In the genomic region with DNA sequence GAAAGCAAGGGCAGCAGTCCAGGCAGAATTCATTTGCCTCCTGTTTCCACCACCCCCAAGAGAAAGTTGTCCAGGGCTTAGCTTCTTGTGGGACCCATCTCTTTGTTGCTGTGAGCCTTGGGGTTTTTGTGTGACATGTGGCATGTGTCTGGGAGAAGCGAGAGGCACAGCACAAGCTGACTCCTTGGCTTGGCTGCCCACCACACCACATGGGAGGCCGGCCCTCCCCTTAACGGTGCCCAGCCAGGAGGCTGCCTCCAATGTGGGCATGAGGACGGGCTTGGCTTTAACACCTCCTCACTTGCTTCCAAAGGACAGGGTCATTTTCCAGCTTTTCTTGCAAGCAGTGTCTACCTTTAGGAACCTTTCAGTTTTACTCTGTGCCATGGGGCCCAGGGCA, we compare ENCODE assay signal across 9 cellular contexts.
"Had no signal": no experiment of that assay in that cellular context is flagged by ENCODE, and none has a peak within 500 bp of the region (broad histone marks: within the 10 kb centered on the region; RNA-seq: fewer than 3 reads in every experiment).

No MANE protein-coding gene starts in this region.

- H3K9me3 Mint-ChIP-seq: H9 had no signal

- H3K36me3 Mint-ChIP-seq: IgD-negative memory B cell had no signal

- H3K27ac ChIP-seq: GM23248, HL-60, KMS-11 had no signal

- H3K27ac Mint-ChIP-seq: H9, IgD-negative memory B cell had no signal

- FAIRE-seq: HepG2 had no signal

- ATAC-seq: HepG2 had no signal

- H3K4me3 ChIP-seq: GM23248 had no signal

- H3K4me3 Mint-ChIP-seq: H9 had no signal

- H3K9ac ChIP-seq: GM23248, KMS-11 had no signal

- H2AFZ ChIP-seq: GM23248 had no signal

- DNase-seq: GM23248, H9, HCEC 1CT, Karpas-422, KBM-7 had no signal

- H3K27me3 Mint-ChIP-seq: IgD-negative memory B cell had no signal

- H3K4me2 ChIP-seq: KMS-11 had no signal
